12 cellular contexts compared by ENCODE assay signal in genomic region chr22:36397081-36397766, GRCh38. TPM values are rescaled to one million over a fixed set of nuclear protein-coding genes. Genes with fewer than 3 reads are reported as not detected.
A peak's percentile ranks its signal among the peaks of the same experiment; 100 is the strongest.
DNase-seq lines count a peak whose midpoint lies in the region; ATAC-seq, FAIRE-seq and TF ChIP-seq lines count a peak whose summit lies in the region.
"Had no signal": no experiment of that assay in that cellular context is flagged by ENCODE, and none has a peak within 500 bp of the region (broad histone marks: within the 10 kb centered on the region; RNA-seq: fewer than 3 reads in every experiment).

No MANE protein-coding gene starts in this region.

- H3K4me3 Mint-ChIP-seq in astrocyte (ENCODE audit: unreplicated experiment) = peak overlapping the region; percentile 54
- H3K4me3 Mint-ChIP-seq: CD4-positive, alpha-beta T cell had no signal

- H3K9me3 Mint-ChIP-seq in astrocyte (ENCODE audit: unreplicated experiment) = no peaks in the 10 kb centered on the region
- H3K9me3 Mint-ChIP-seq: CD4-positive, alpha-beta T cell had no signal

- CTCF ChIA-PET in HepG2 (lab: Yijun Ruan, JAX; ENCODE audit: low intra/inter-chr PET ratio, low total read pairs) = no interaction called here

- TF ChIP-seq POLR2A in HepG2 (IDR thresholded peaks at IDR 0.05; ENCODE audit: insufficient read depth in 1 of 2, low read depth in 2 of 2, low read length in 2 of 2) = no peak
- no peak for TF ChIP-seq POLR2A in right lobe of liver (IDR thresholded peaks at IDR 0.05)

- H3K9me1 ChIP-seq in keratinocyte (ENCODE audit: control insufficient read depth, extremely low read depth, insufficient read depth, low read length) = no peaks in the 10 kb centered on the region

- ATAC-seq in HepG2 (peak; percentile 83), right lobe of liver (no peak)
- ATAC-seq: activated CD4-positive, CD25-positive, alpha-beta regulatory T cell treated with anti-CD3 and anti-CD28 coated beads, Interleukin-2, amount 50 U/mL, for 24 hours had no signal

- no peak overlapping the region for H3K27ac ChIP-seq in HepG2 (ENCODE audit: extremely low read length, insufficient read depth, low read length)
- H3K27ac ChIP-seq in right lobe of liver = no peak overlapping the region
- H3K27ac ChIP-seq in astrocyte (ENCODE audit: low read depth, low read length) = peak overlapping the region; percentile 97
- H3K27ac ChIP-seq in keratinocyte (ENCODE audit: control insufficient read depth, insufficient read depth, low read length) = peak overlapping the region; percentile 82
- H3K27ac ChIP-seq: Peyer's patch had no signal

- dilution Hi-C loops in keratinocyte (cut with MboI; ENCODE audit: extremely low pct_ligation_motif_present, low sequenced_read_pairs) = no loop called here

- peak overlapping the region; percentile 96 for H3K27ac Mint-ChIP-seq in astrocyte (ENCODE audit: unreplicated experiment)
- H3K27ac Mint-ChIP-seq: CD4-positive, alpha-beta T cell had no signal

- no peaks in the 10 kb centered on the region for H3K27me3 ChIP-seq in HepG2 (ENCODE audit: control insufficient read depth in 1 of 2, insufficient read depth in 2 of 2, low read length in 2 of 2)
- no peaks in the 10 kb centered on the region for H3K27me3 ChIP-seq in right lobe of liver
- no peaks in the 10 kb centered on the region for H3K27me3 ChIP-seq in astrocyte (ENCODE audit: insufficient read depth, low read length)
- H3K27me3 ChIP-seq in keratinocyte (ENCODE audit: control insufficient read depth, extremely low read depth, insufficient read depth, low read length) = no peaks in the 10 kb centered on the region
- H3K27me3 ChIP-seq: Peyer's patch had no signal

- no peaks in the 10 kb centered on the region for H3K9me3 ChIP-seq in HepG2 (ENCODE audit: low read length)
- no peaks in the 10 kb centered on the region for H3K9me3 ChIP-seq in right lobe of liver
- no peaks in the 10 kb centered on the region for H3K9me3 ChIP-seq in astrocyte (ENCODE audit: insufficient read depth, low read depth, low read length)
- no peaks in the 10 kb centered on the region for H3K9me3 ChIP-seq in keratinocyte (ENCODE audit: control insufficient read depth, low read depth, low read length)
- H3K9me3 ChIP-seq: Peyer's patch had no signal

- no peaks in the 10 kb centered on the region for H3K27me3 Mint-ChIP-seq in astrocyte (ENCODE audit: low read depth, unreplicated experiment)
- H3K27me3 Mint-ChIP-seq: CD4-positive, alpha-beta T cell had no signal

- TF ChIP-seq EP300 in HepG2 (IDR thresholded peaks at IDR 0.05; ENCODE audit: low read depth in 2 of 2, low read length in 2 of 2) = peak in 1 of 2 experiments; percentile 18; a peak in 1 of 4 replicates
- peak; percentile 20; the same call in 1 of the 2 replicates for TF ChIP-seq EP300 in HepG2 (CRISPR knock-in tag; IDR thresholded peaks at IDR 0.05; ENCODE audit: borderline replicate concordance)

- H3K36me3 ChIP-seq in HepG2 (replicated peaks in 1 of 2; ENCODE audit: control insufficient read depth in 1 of 2, insufficient read depth in 2 of 2, low read length in 2 of 2) (no peaks in the 10 kb centered on the region), right lobe of liver (no peaks in the 10 kb centered on the region), astrocyte (ENCODE audit: insufficient read depth, low read length) (no peaks in the 10 kb centered on the region), keratinocyte (ENCODE audit: control insufficient read depth in 2 of 2, extremely low read depth in 1 of 2, insufficient read depth in 2 of 2, low read length in 2 of 2) (no peaks in the 10 kb centered on the region)
- H3K36me3 ChIP-seq: Peyer's patch had no signal

- H4K20me1 ChIP-seq in HepG2 (ENCODE audit: insufficient read depth, low read length) = no peaks in the 10 kb centered on the region
- no peaks in the 10 kb centered on the region for H4K20me1 ChIP-seq in astrocyte (ENCODE audit: insufficient read depth, low read length)
- H4K20me1 ChIP-seq in keratinocyte (ENCODE audit: control insufficient read depth, extremely low read depth, insufficient read depth, low read length) = no peaks in the 10 kb centered on the region

- no peak for TF ChIP-seq RAD21 in HepG2 (CRISPR knock-in tag; IDR thresholded peaks at IDR 0.05)

- intact Hi-C loops in HepG2 (cut with micrococcal nuclease; ENCODE audit: unreplicated experiment) = no loop called here
- intact Hi-C loops in right lobe of liver (cut with DNase I) = no loop called here

- H3K4me3 ChIP-seq in HepG2 (replicated peaks in 1 of 3; ENCODE audit: insufficient read depth in 1 of 3, low read depth in 2 of 3, low read length in 3 of 3) (peak overlapping the region in 1 of 3 experiments; percentile 8; a peak in 1 of 6 replicates), right lobe of liver (no peak overlapping the region), astrocyte (ENCODE audit: insufficient read depth, low read depth, low read length) (no peak overlapping the region), keratinocyte (ENCODE audit: control insufficient read depth in 2 of 3, extremely low read depth in 1 of 3, insufficient read depth in 2 of 3, low read depth in 1 of 3, low read length in 3 of 3) (peak overlapping the region in 1 of 3 experiments; percentile 37)
- H3K4me3 ChIP-seq: Peyer's patch had no signal

- H3K79me2 ChIP-seq in HepG2 (ENCODE audit: insufficient read depth, low read length) (no peaks in the 10 kb centered on the region), astrocyte (ENCODE audit: insufficient read depth, low read length) (peaks cover 5% of the 10 kb centered on the region), keratinocyte (ENCODE audit: control insufficient read depth, insufficient read depth, low read length) (peaks cover 2% of the 10 kb centered on the region)
- H3K79me2 ChIP-seq: parathyroid adenoma had no signal

- peaks cover 3% of the 10 kb centered on the region for H3K36me3 Mint-ChIP-seq in astrocyte (ENCODE audit: low read depth, unreplicated experiment)

- peaks cover 26% of the 10 kb centered on the region for H3K4me1 Mint-ChIP-seq in astrocyte (ENCODE audit: low read depth, unreplicated experiment)

- TF ChIP-seq CTCF in HepG2 (CRISPR knock-in tag; IDR thresholded peaks at IDR 0.05) (no peak), right lobe of liver (IDR thresholded peaks at IDR 0.05) (no peak), astrocyte (IDR thresholded peaks at IDR 0.05; ENCODE audit: insufficient read depth, low read depth, low read length) (no peak), keratinocyte (optimal IDR thresholded peaks at IDR 0.05 in 1 of 3, IDR thresholded peaks at IDR 0.05 in 1 of 3, conservative IDR thresholded peaks at IDR 0.05 in 1 of 3; ENCODE audit: extremely low read depth in 1 of 3, insufficient read depth in 2 of 3, low read length in 3 of 3) (no peak)

- H3K4me1 ChIP-seq in HepG2 (ENCODE audit: insufficient read depth, low read length) (peaks cover 49% of the 10 kb centered on the region), right lobe of liver (peaks cover 0 to 11% (median 0%) of the 10 kb centered on the region in 4 donors), astrocyte (ENCODE audit: insufficient read depth, low read length) (peaks cover 33% of the 10 kb centered on the region), keratinocyte (ENCODE audit: control insufficient read depth, extremely low read depth, insufficient read depth, low read length) (peaks cover 54% of the 10 kb centered on the region)

- H3K4me2 ChIP-seq in HepG2 (ENCODE audit: low read depth, low read length) = peak overlapping the region; percentile 57
- H3K4me2 ChIP-seq in astrocyte (ENCODE audit: low read length) = peak overlapping the region; percentile 27
- peak overlapping the region; percentile 84 for H3K4me2 ChIP-seq in keratinocyte (ENCODE audit: control insufficient read depth, extremely low read depth, insufficient read depth, low read depth, low read length)

- in situ Hi-C loops in HepG2 (cut with HindIII; ENCODE audit: extremely low pct_ligation_motif_present, low pct_unique_long_range_greater_than_20kb) = no loop called here

- no peak overlapping the region for H2AFZ ChIP-seq in HepG2 (ENCODE audit: low read length)
- no peak overlapping the region for H2AFZ ChIP-seq in astrocyte (ENCODE audit: low read depth, low read length)
- H2AFZ ChIP-seq in keratinocyte (ENCODE audit: control insufficient read depth, low read length) = peak overlapping the region; percentile 26

- 40% methylated on average over 8 of the region's 8 CpGs for WGBS in HepG2 (ENCODE audit: low lambda C conversion rate)
- WGBS in right lobe of liver (ENCODE audit: insufficient coverage, low coverage, low lambda C conversion rate, missing lambda C conversion rate) = 76% methylated on average over 8 of the region's 8 CpGs

- DNase-seq in HepG2 (ENCODE audit: low spot score) = peak; percentile 80
- DNase-seq in right lobe of liver = no peak
- DNase-seq in astrocyte (ENCODE audit: low read depth) = peak; percentile 83
- no peak for DNase-seq in keratinocyte (ENCODE audit: low read depth, low spot score)
- no peak for DNase-seq in NCI-H1092 (lab: John Stamatoyannopoulos, UW)
- no peak for DNase-seq in germinal center (ENCODE audit: low spot score)
- no peak for DNase-seq in LoVo (ENCODE audit: low spot score)
- no peak for DNase-seq in NCI-H748 (lab: John Stamatoyannopoulos, UW; ENCODE audit: unreplicated experiment)
- DNase-seq: CD4-positive, alpha-beta T cell; Peyer's patch had no signal

- FAIRE-seq in HepG2 (lab: Jason Lieb, UNC) (no peak), astrocyte (lab: Jason Lieb, UNC) (peak; percentile 47), keratinocyte (lab: Jason Lieb, UNC) (peak; percentile 44)

- POLR2A ChIA-PET in HepG2 (lab: Yijun Ruan, JAX) = interaction anchor here (0.9 to 4.2 kb wide), 7 partner anchors 9 to 55 kb away, joined by 3 to 26 read pairs (median 6); partner anchors contain the start of gene MYH9

- TSS peak; percentile 75 for BruUV-seq in HepG2 (replicated peaks; lab: Mats Ljungman, UMichigan)

- H3K9ac ChIP-seq in HepG2 (ENCODE audit: insufficient read depth, low read depth, low read length) (peak overlapping the region; percentile 9; the same call in 1 of the 2 replicates), astrocyte (ENCODE audit: low read length) (peak overlapping the region; percentile 70), keratinocyte (ENCODE audit: control insufficient read depth, extremely low read depth, insufficient read depth, low read length) (peak overlapping the region; percentile 70)
- H3K9ac ChIP-seq: parathyroid adenoma had no signal

RNA-seq across cellular contexts. Expression of gene MYH9, which starts 9.5 kb away (rescaled TPM):
- total RNA-seq in HepG2 (2016; rRNA removed; fragmentation: Illumina TruSeq; extraction: Trizol) (98.5 and 125 TPM in 2 replicates), right lobe of liver (100 to 1,000 TPM; 168 to 435 (median 222) TPM), astrocyte (2,278 and 2,469 TPM in 2 replicates)
- 28.5 and 28.7 TPM in 2 replicates for total RNA-seq in HepG2 (2016; cell fraction: cytosol; rRNA removed; fragmentation: Illumina TruSeq; extraction: Trizol; ENCODE audit: low read depth)
- 92.9 and 102 TPM in 2 replicates for total RNA-seq in HepG2 (2016; cell fraction: insoluble cytoplasmic fraction; rRNA removed; fragmentation: Illumina TruSeq; extraction: Trizol)
- 39.3 and 47.1 TPM in 2 replicates for total RNA-seq in HepG2 (2016; cell fraction: membrane; rRNA removed; fragmentation: Illumina TruSeq; extraction: Trizol)
- total RNA-seq in HepG2 (2016; cell fraction: nucleus; rRNA removed; fragmentation: Illumina TruSeq; extraction: Trizol) = 73.0 and 81.6 TPM in 2 replicates
- polyA plus RNA-seq in HepG2 (2011; rRNA removed) (50.7 and 60.6 TPM in 2 replicates), keratinocyte (277 to 489 TPM (median 351 TPM) in 3 replicates)
- polyA plus RNA-seq in HepG2 (2011; cell fraction: cytosol; rRNA removed) = 31.6 and 39.3 TPM in 2 replicates
- 68.4 and 91.3 TPM in 2 replicates for polyA plus RNA-seq in HepG2 (2011; cell fraction: nucleus; rRNA removed)
- polyA plus RNA-seq in HepG2 (2012) = 88.3 and 93.4 TPM in 2 replicates
- polyA plus RNA-seq in HepG2 (2016; cell fraction: cytosol; fragmentation: Illumina TruSeq; extraction: Trizol; ENCODE audit: low read depth) = 3.6 and 4.2 TPM in 2 replicates
- 72.0 and 110 TPM in 2 replicates for polyA plus RNA-seq in HepG2 (2016; cell fraction: insoluble cytoplasmic fraction; fragmentation: Illumina TruSeq; extraction: Trizol; ENCODE audit: low read depth)
- 8.1 and 11.6 TPM in 2 replicates for polyA plus RNA-seq in HepG2 (2016; cell fraction: membrane; fragmentation: Illumina TruSeq; extraction: Trizol; ENCODE audit: low read depth)
- polyA plus RNA-seq in HepG2 (2016; cell fraction: nucleus; fragmentation: Illumina TruSeq; extraction: Trizol; ENCODE audit: insufficient read depth, low read depth) = 106 and 113 TPM in 2 replicates
- 124 and 180 TPM in 2 replicates for polyA minus RNA-seq in HepG2 (2011; rRNA and poly(A)+ RNA removed; ENCODE audit: low replicate concordance)
- 125 and 176 TPM in 2 replicates for polyA minus RNA-seq in HepG2 (2011; cell fraction: cytosol; rRNA and poly(A)+ RNA removed)
- polyA minus RNA-seq in HepG2 (2011; cell fraction: nucleus; rRNA and poly(A)+ RNA removed) = 61.9 and 97.5 TPM in 2 replicates
- polyA plus RNA-seq in keratinocyte (2011; ENCODE audit: low read depth) = 526 TPM
- 357 and 388 TPM in 2 replicates for polyA plus RNA-seq in keratinocyte (2011; cell fraction: cytosol; rRNA removed)
- polyA plus RNA-seq in keratinocyte (2011; cell fraction: nucleus; rRNA removed) = 864 and 995 TPM in 2 replicates
- 168 and 903 TPM in 2 replicates for polyA plus RNA-seq in keratinocyte (2012; ENCODE audit: low replicate concordance)
- polyA minus RNA-seq in keratinocyte = 752 to 1,882 TPM (median 1,066 TPM) in 3 replicates
- 461 TPM for polyA minus RNA-seq in keratinocyte (2011; cell fraction: cytosol; rRNA and poly(A)+ RNA removed)
- 623 and 1,627 TPM in 2 replicates for polyA minus RNA-seq in keratinocyte (2011; cell fraction: nucleus; rRNA and poly(A)+ RNA removed)

Comparison
In these comparisons a context has a peak if more than half of its experiments do, and no peak if none do; other contexts are left out.
1. DNase-seq: peak in HepG2 (single experiment) and astrocyte (single experiment); none in right lobe of liver (0 of 3), keratinocyte (single experiment), NCI-H1092 (single experiment), germinal center (single experiment), LoVo (single experiment) and NCI-H748 (single experiment).
2. H3K27ac ChIP-seq: peak in astrocyte (single experiment) and keratinocyte (single experiment); none in HepG2 (single experiment) and right lobe of liver (0 of 3).
3. H3K4me2 ChIP-seq: peak in every context shown above with its lines; median percentile 84 in keratinocyte; 57 in HepG2; 27 in astrocyte.
4. H3K9ac ChIP-seq: peak in every context shown above with its lines; median percentile 70 in astrocyte; 70 in keratinocyte; 9 in HepG2.